ENCODE assay signal across 21 cellular contexts in genomic region chr14:32384464-32384863, GRCh38. TPM values are rescaled to one million over a fixed set of nuclear protein-coding genes. Genes with fewer than 3 reads are reported as not detected.
DNase-seq lines count a peak whose midpoint lies in the region; ATAC-seq and TF ChIP-seq lines count a peak whose summit lies in the region.
"Had no signal": no experiment of that assay in that cellular context is flagged by ENCODE, and none has a peak within 500 bp of the region (broad histone marks: within the 10 kb centered on the region; RNA-seq: fewer than 3 reads in every experiment).

No MANE protein-coding gene starts in this region.

- peak; percentile 32 for ATAC-seq in foreskin keratinocyte
- ATAC-seq: GM23338, HCT116, HepG2 had no signal

- TF ChIP-seq CTCF in dorsolateral prefrontal cortex (IDR thresholded peaks at IDR 0.05 in 54 of 56, conservative IDR thresholded peaks at IDR 0.05 in 2 of 56; ENCODE audit: low read depth in 1 of 56, partially characterized antibody in 56 of 56) (no peak), foreskin keratinocyte (conservative IDR thresholded peaks at IDR 0.05) (no peak)

- H3K27ac ChIP-seq in dorsolateral prefrontal cortex (peak overlapping the region in 38 of 59 donors; percentile 1 to 76 (median 44)), foreskin keratinocyte (no peak overlapping the region), substantia nigra (ENCODE audit: low read depth, low read length, poor library complexity, severe bottlenecking) (peak overlapping the region; percentile 42)

- H3K4me1 ChIP-seq in foreskin keratinocyte: peaks cover 16% of the 10 kb centered on the region
- H3K4me1 ChIP-seq: BE2C had no signal

- no peak overlapping the region for H3K4me3 ChIP-seq in dorsolateral prefrontal cortex
- H3K4me3 ChIP-seq: GM23338 had no signal

- DNase-seq in LoVo (ENCODE audit: low spot score) (peak; percentile 31), dorsolateral prefrontal cortex (no peak), foreskin keratinocyte (no peak), substantia nigra (lab: John Stamatoyannopoulos, UW) (no peak), cerebellar nuclear complex (lab: John Stamatoyannopoulos, UW) (no peak), HuH-7 (ENCODE audit: low spot score) (no peak), superior temporal gyrus (ENCODE audit: extremely low spot score) (no peak)
- DNase-seq in stimulated activated CD4-positive, alpha-beta T cell treated with anti-CD3 and anti-CD28 coated beads, Interleukin-1b, Interleukin-23, amount 100 ng/mL, for 48 hours: no peak
- DNase-seq: ACHN; BE2C; C1 segment of cervical spinal cord; CD4-positive, CD25-positive, alpha-beta regulatory T cell; CD8-positive, alpha-beta memory T cell; COR-L47; DMS153; DMS79; GDM1; HFFc6 had no signal

- H3K27me3 ChIP-seq in dorsolateral prefrontal cortex (no peaks in the 10 kb centered on the region), foreskin keratinocyte (no peaks in the 10 kb centered on the region)
- H3K27me3 ChIP-seq: BE2C had no signal

- intact Hi-C loops in dorsolateral prefrontal cortex (cut with DNase I): loop anchor here in 1 of 2 donors (5.0 kb wide), 1 partner anchor 127 kb away; no protein-coding TSS in a partner anchor

RNA-seq across cellular contexts. Expression of gene AKAP6, which starts 55.4 kb away (rescaled TPM):
- total RNA-seq in dorsolateral prefrontal cortex (100 to 1,000 TPM; 160 to 396 (median 286) TPM), foreskin keratinocyte (2.2 and 2.5 TPM in 2 replicates)
- polyA plus RNA-seq in foreskin keratinocyte: 0.20 and 0.35 TPM in 2 replicates

Comparison
In these comparisons a context has a peak if more than half of its experiments do, and no peak if none do; other contexts are left out.
1. RNA of gene AKAP6, which starts 55.4 kb away (total RNA-seq): 160 to 396 TPM in dorsolateral prefrontal cortex; 2.2 to 2.5 TPM in foreskin keratinocyte; every median in the first group is over 10 times any median in the second.